16 cellular contexts compared by ENCODE assay signal in the genomic region with DNA sequence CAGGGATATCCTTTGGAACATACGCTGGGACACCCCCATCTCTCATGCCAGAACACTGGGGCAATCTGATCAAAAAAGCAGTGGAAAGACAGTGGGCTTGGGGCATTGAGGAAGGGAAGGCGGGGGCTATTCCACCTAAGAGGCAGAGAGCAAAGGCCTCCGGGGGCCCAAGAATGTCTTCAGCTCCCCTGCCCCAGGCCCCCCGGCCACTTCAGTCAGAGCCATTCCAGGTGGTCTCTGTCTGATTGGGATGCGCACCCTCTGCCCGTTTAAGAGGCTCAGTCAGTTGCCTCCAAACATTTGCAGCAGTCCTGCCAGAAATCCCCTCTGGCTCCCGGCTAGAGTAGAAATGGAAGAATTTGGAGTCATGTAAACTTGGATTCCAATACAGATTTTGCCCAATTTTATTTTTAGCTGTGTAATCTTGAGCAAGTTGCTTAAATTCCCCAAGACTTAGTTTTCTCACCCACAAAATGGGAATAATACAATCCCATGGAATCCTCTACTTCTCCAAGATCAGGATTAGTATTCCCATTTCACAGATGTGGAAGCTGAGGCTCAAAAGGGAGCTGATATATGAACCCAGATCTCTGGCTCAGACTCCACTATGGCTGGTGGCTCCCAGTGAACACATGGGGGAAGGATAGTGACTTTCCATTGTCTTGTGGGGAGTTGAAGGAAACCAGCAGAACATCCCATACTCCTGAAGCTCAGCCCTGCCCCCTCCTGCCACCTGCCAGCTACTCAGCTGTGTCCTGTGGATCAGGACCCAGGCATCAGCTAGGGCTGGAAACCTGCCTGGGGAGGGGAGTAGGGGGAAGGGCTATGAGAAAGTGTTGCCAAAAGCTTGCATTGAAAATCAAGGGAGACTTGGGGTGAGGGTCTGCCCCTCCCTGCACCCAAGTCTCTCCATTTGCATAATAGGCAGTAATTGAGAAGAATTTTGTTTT. TPM values are rescaled to one million over a fixed set of nuclear protein-coding genes. Genes with fewer than 3 reads are reported as not detected.
"Had no signal": no experiment of that assay in that cellular context is flagged by ENCODE, and none has a peak within 500 bp of the region (broad histone marks: within the 10 kb centered on the region; RNA-seq: fewer than 3 reads in every experiment).

No MANE protein-coding gene starts in this region.

- H3K4me1 ChIP-seq: foreskin keratinocyte had no signal

- ATAC-seq: activated T-cell treated with anti-CD3 and anti-CD28 coated beads, Interleukin-2, amount 50 U/mL, for 72 hours; foreskin keratinocyte; right cardiac atrium; stimulated activated memory B cell treated with anti-CD40 and anti-IgM and Interleukin-4, amounts not matched to agents 10 μg/mL and 1 μg/mL and 100 μg/mL, for 72 hours had no signal

- FAIRE-seq: endothelial cell of umbilical vein had no signal

- H3K4me3 Mint-ChIP-seq: activated CD4-positive, alpha-beta memory T cell treated with anti-CD3 and anti-CD28 coated beads, Interleukin-2, amount 10 ng/mL, durations not matched to agents 7 days and 5 days; activated naive CD8-positive, alpha-beta T cell treated with anti-CD3 and anti-CD28 coated beads, Interleukin-2, amount 10 ng/mL, durations not matched to agents 7 days and 5 days; activated T-cell treated with anti-CD3 and anti-CD28 coated beads, Interleukin-2, amount 50 U/mL, for 72 hours; stimulated activated memory B cell treated with anti-CD40 and anti-IgM and Interleukin-4, amounts not matched to agents 10 μg/mL and 1 μg/mL and 100 μg/mL, for 72 hours had no signal

- H3K27ac Mint-ChIP-seq: activated CD4-positive, alpha-beta memory T cell treated with anti-CD3 and anti-CD28 coated beads, Interleukin-2, amount 10 ng/mL, durations not matched to agents 7 days and 5 days; activated naive CD8-positive, alpha-beta T cell treated with anti-CD3 and anti-CD28 coated beads, Interleukin-2, amount 10 ng/mL, durations not matched to agents 7 days and 5 days; activated T-cell treated with anti-CD3 and anti-CD28 coated beads, Interleukin-2, amount 50 U/mL, for 72 hours; memory B cell; stimulated activated memory B cell treated with anti-CD40 and anti-IgM and Interleukin-4, amounts not matched to agents 10 μg/mL and 1 μg/mL and 100 μg/mL, for 72 hours had no signal

- H3K27me3 ChIP-seq: ascending aorta had no signal

- H3K4me2 ChIP-seq: smooth muscle cell had no signal

- H3K36me3 Mint-ChIP-seq: activated naive CD8-positive, alpha-beta T cell treated with anti-CD3 and anti-CD28 coated beads, Interleukin-2, amount 10 ng/mL, durations not matched to agents 7 days and 5 days; memory B cell; stimulated activated memory B cell treated with anti-CD40 and anti-IgM and Interleukin-4, amounts not matched to agents 10 μg/mL and 1 μg/mL and 100 μg/mL, for 72 hours had no signal

- H3K4me3 ChIP-seq: ascending aorta, cardiac muscle cell, coronary artery, smooth muscle cell, transverse colon had no signal

- H3K36me3 ChIP-seq: ascending aorta, cardiac muscle cell, transverse colon had no signal

- H3K27ac ChIP-seq: ascending aorta, cardiac muscle cell, coronary artery, foreskin keratinocyte, transverse colon had no signal

- DNase-seq: activated CD4-positive, alpha-beta memory T cell treated with anti-CD3 and anti-CD28 coated beads, Interleukin-2, amount 10 ng/mL, durations not matched to agents 7 days and 5 days; activated CD4-positive, alpha-beta T cell treated with anti-CD3 and anti-CD28 coated beads for 1 hour; activated CD8-positive, alpha-beta memory T cell treated with anti-CD3 and anti-CD28 coated beads, Interleukin-2, amount 50 U/mL, for 4 hours; activated naive CD8-positive, alpha-beta T cell treated with anti-CD3 and anti-CD28 coated beads, Interleukin-2, amount 10 ng/mL, durations not matched to agents 7 days and 5 days; activated T-cell treated with anti-CD3 and anti-CD28 coated beads, Interleukin-2, amount 50 U/mL, for 72 hours; effector CD4-positive, alpha-beta T cell; foreskin keratinocyte; transverse colon had no signal

- H3K9me3 ChIP-seq: ascending aorta, transverse colon had no signal

- H3K9me3 Mint-ChIP-seq: activated CD4-positive, alpha-beta memory T cell treated with anti-CD3 and anti-CD28 coated beads, Interleukin-2, amount 10 ng/mL, durations not matched to agents 7 days and 5 days; activated naive CD8-positive, alpha-beta T cell treated with anti-CD3 and anti-CD28 coated beads, Interleukin-2, amount 10 ng/mL, durations not matched to agents 7 days and 5 days; activated T-cell treated with anti-CD3 and anti-CD28 coated beads, Interleukin-2, amount 50 U/mL, for 72 hours; memory B cell; stimulated activated memory B cell treated with anti-CD40 and anti-IgM and Interleukin-4, amounts not matched to agents 10 μg/mL and 1 μg/mL and 100 μg/mL, for 72 hours had no signal

RNA-seq across cellular contexts. Expression of gene WNT11, which starts 6.1 kb away (rescaled TPM):
- total RNA-seq: endothelial cell of umbilical vein had no signal
- polyA plus RNA-seq: endothelial cell of umbilical vein had no signal
